Comparison of ENCODE assay signal across 8 cellular contexts in genomic region chr12:58295268-58295667, GRCh38.
"Had no signal": no experiment of that assay in that cellular context is flagged by ENCODE, and none has a peak within 500 bp of the region (broad histone marks: within the 10 kb centered on the region; RNA-seq: fewer than 3 reads in every experiment).

No MANE protein-coding gene starts in this region.

- DNase-seq: GDM1, GF-D8 had no signal

- H3K4me3 ChIP-seq: GM12878 had no signal

- FAIRE-seq: G401.6, GM12878, GM12891, GM12892, GM18507, GM19239 had no signal

- ATAC-seq: GM12878 had no signal
